ENCODE assay signal across 8 cellular contexts in genomic region chr15:63504979-63505841, GRCh38. TPM values are rescaled to one million over a fixed set of nuclear protein-coding genes. Genes with fewer than 3 reads are reported as not detected.
DNase-seq lines count a peak whose midpoint lies in the region; ATAC-seq, FAIRE-seq and TF ChIP-seq lines count a peak whose summit lies in the region.

No MANE protein-coding gene starts in this region.

- WGBS in hepatocyte (ENCODE audit: low lambda C conversion rate, missing lambda C conversion rate): 2% methylated on average over 44 of the region's 79 CpGs

- H3K9me3 Mint-ChIP-seq in CD8-positive, alpha-beta memory T cell: peaks cover 0 to 1% (median 0%) of the 10 kb centered on the region in 5 donors
- no peaks in the 10 kb centered on the region for H3K9me3 Mint-ChIP-seq in astrocyte (ENCODE audit: unreplicated experiment)
- H3K9me3 Mint-ChIP-seq in progenitor cell of endocrine pancreas (ENCODE audit: low read depth): no peaks in the 10 kb centered on the region

- H2AFZ ChIP-seq in astrocyte (ENCODE audit: low read depth, low read length): peak overlapping the region; percentile 31
- peak overlapping the region; percentile 69 for H2AFZ ChIP-seq in hepatocyte

- POLR2A ChIA-PET in CD8-positive, alpha-beta memory T cell (lab: Charles Lee): interaction anchor here (0.7 to 4.6 kb wide), 13 partner anchors 10 to 588 kb away, joined by 3 to 48 read pairs (median 10); partner anchors contain the start of gene CIAO2A

- H3K27me3 ChIP-seq in CD8-positive, alpha-beta memory T cell (ENCODE audit: insufficient read depth, low read length, poor library complexity, severe bottlenecking): no peaks in the 10 kb centered on the region
- H3K27me3 ChIP-seq in SJCRH30 (no peaks in the 10 kb centered on the region), astrocyte (ENCODE audit: insufficient read depth, low read length) (no peaks in the 10 kb centered on the region), hepatocyte (no peaks in the 10 kb centered on the region)

- peak; percentile 3 for ATAC-seq in GM19452 (IDR thresholded peaks at IDR 0.05; ENCODE audit: unreplicated experiment)

- DNase-seq in CD8-positive, alpha-beta memory T cell: peak; percentile 29 to 66 (median 50)
- peak; percentile 47 for DNase-seq in Jurkat, Clone E6-1 (ENCODE audit: low read depth, low spot score)
- peak; percentile 61 to 72 for DNase-seq in SJCRH30
- DNase-seq in astrocyte (ENCODE audit: low read depth): peak; percentile 45
- DNase-seq in hepatocyte (ENCODE audit: low spot score): peak; percentile 76
- DNase-seq in progenitor cell of endocrine pancreas (ENCODE audit: low spot score, unreplicated experiment): no peak
- no peak for DNase-seq in HuH-7.5 (ENCODE audit: low spot score)

- H4K20me1 ChIP-seq in astrocyte (ENCODE audit: insufficient read depth, low read length) (peaks cover 37% of the 10 kb centered on the region), hepatocyte (ENCODE audit: insufficient read depth, poor library complexity, severe bottlenecking) (peaks cover 43% of the 10 kb centered on the region)

- no peaks in the 10 kb centered on the region for H3K9me3 ChIP-seq in CD8-positive, alpha-beta memory T cell (ENCODE audit: low read length)
- no peaks in the 10 kb centered on the region for H3K9me3 ChIP-seq in SJCRH30 (replicated peaks)
- no peaks in the 10 kb centered on the region for H3K9me3 ChIP-seq in astrocyte (ENCODE audit: insufficient read depth, low read depth, low read length)
- no peaks in the 10 kb centered on the region for H3K9me3 ChIP-seq in hepatocyte (ENCODE audit: low read depth)

- no peak for FAIRE-seq in astrocyte (lab: Jason Lieb, UNC)

- peak overlapping the region; percentile 87 for H3K27ac ChIP-seq in CD8-positive, alpha-beta memory T cell (ENCODE audit: low read depth, low read length)
- H3K27ac ChIP-seq in SJCRH30 (peak overlapping the region; percentile 89), astrocyte (ENCODE audit: low read depth, low read length) (peak overlapping the region; percentile 91), hepatocyte (peak overlapping the region; percentile 96)

- peaks cover 0 to 14% (median under 1%) of the 10 kb centered on the region in 3 donors for H3K36me3 Mint-ChIP-seq in CD8-positive, alpha-beta memory T cell
- H3K36me3 Mint-ChIP-seq in astrocyte (ENCODE audit: low read depth, unreplicated experiment) (no peaks in the 10 kb centered on the region), progenitor cell of endocrine pancreas (ENCODE audit: insufficient read depth) (no peaks in the 10 kb centered on the region)

- H3K79me2 ChIP-seq in astrocyte (ENCODE audit: insufficient read depth, low read length): peaks cover 53% of the 10 kb centered on the region
- H3K79me2 ChIP-seq in hepatocyte: peaks cover 51% of the 10 kb centered on the region

- peak overlapping the region; percentile 92 to 99 (median 98) for H3K4me3 Mint-ChIP-seq in CD8-positive, alpha-beta memory T cell
- H3K4me3 Mint-ChIP-seq in astrocyte (ENCODE audit: unreplicated experiment) (peak overlapping the region; percentile 96), progenitor cell of endocrine pancreas (ENCODE audit: low read depth) (peak overlapping the region; percentile 81)

- no peaks in the 10 kb centered on the region for H3K36me3 ChIP-seq in CD8-positive, alpha-beta memory T cell (ENCODE audit: insufficient read depth, low read length)
- H3K36me3 ChIP-seq in SJCRH30 (no peaks in the 10 kb centered on the region), astrocyte (ENCODE audit: insufficient read depth, low read length) (no peaks in the 10 kb centered on the region), hepatocyte (replicated peaks; ENCODE audit: insufficient read depth, low read depth) (no peaks in the 10 kb centered on the region)

- peak overlapping the region; percentile 95 to 99 (median 97) for H3K27ac Mint-ChIP-seq in CD8-positive, alpha-beta memory T cell
- H3K27ac Mint-ChIP-seq in astrocyte (ENCODE audit: unreplicated experiment): peak overlapping the region; percentile 86
- peak overlapping the region; percentile 97 for H3K27ac Mint-ChIP-seq in progenitor cell of endocrine pancreas

- CTCF ChIA-PET in CD8-positive, alpha-beta memory T cell (lab: Charles Lee): interaction anchor here (0.7 to 8.3 kb wide), 20 partner anchors 9 to 107 kb away, joined by 3 to 115 read pairs (median 8); no protein-coding TSS in a partner anchor

- peak overlapping the region; percentile 93 for H3K9ac ChIP-seq in astrocyte (ENCODE audit: low read length)

- H3K4me2 ChIP-seq in astrocyte (ENCODE audit: low read length) (peak overlapping the region; percentile 89), hepatocyte (peak overlapping the region; percentile 90)

- TF ChIP-seq CTCF in astrocyte (IDR thresholded peaks at IDR 0.05; ENCODE audit: insufficient read depth, low read depth, low read length) (no peak), hepatocyte (IDR thresholded peaks at IDR 0.05; ENCODE audit: poor library complexity) (no peak), progenitor cell of endocrine pancreas (IDR thresholded peaks at IDR 0.05; ENCODE audit: unreplicated experiment) (peak; percentile 31)

- peaks cover 80% of the 10 kb centered on the region for H3K4me1 ChIP-seq in CD8-positive, alpha-beta memory T cell (ENCODE audit: insufficient read depth, low read length)
- peaks cover 11% of the 10 kb centered on the region for H3K4me1 ChIP-seq in SJCRH30
- peaks cover 50% of the 10 kb centered on the region for H3K4me1 ChIP-seq in astrocyte (ENCODE audit: insufficient read depth, low read length)
- H3K4me1 ChIP-seq in hepatocyte (ENCODE audit: insufficient read depth): peaks cover 61% of the 10 kb centered on the region

- H3K9me2 ChIP-seq in hepatocyte (replicated peaks; ENCODE audit: insufficient read depth): no peaks in the 10 kb centered on the region

- H3K27me3 Mint-ChIP-seq in CD8-positive, alpha-beta memory T cell: no peaks in the 10 kb centered on the region
- H3K27me3 Mint-ChIP-seq in astrocyte (ENCODE audit: low read depth, unreplicated experiment) (no peaks in the 10 kb centered on the region), progenitor cell of endocrine pancreas (no peaks in the 10 kb centered on the region)

- H3K4me3 ChIP-seq in CD8-positive, alpha-beta memory T cell (ENCODE audit: low read length): peak overlapping the region; percentile 90
- peak overlapping the region; percentile 85 for H3K4me3 ChIP-seq in Jurkat, Clone E6-1 (ENCODE audit: low read length)
- H3K4me3 ChIP-seq in SJCRH30 (peak overlapping the region; percentile 90), astrocyte (ENCODE audit: insufficient read depth, low read depth, low read length) (peak overlapping the region; percentile 77), hepatocyte (peak overlapping the region; percentile 79)

- H3K4me1 Mint-ChIP-seq in CD8-positive, alpha-beta memory T cell: peaks cover 78 to 81% (median 79%) of the 10 kb centered on the region in 3 donors
- peaks cover 51% of the 10 kb centered on the region for H3K4me1 Mint-ChIP-seq in astrocyte (ENCODE audit: low read depth, unreplicated experiment)
- peaks cover 58% of the 10 kb centered on the region for H3K4me1 Mint-ChIP-seq in progenitor cell of endocrine pancreas (ENCODE audit: low read depth)

RNA-seq across cellular contexts. Expression of gene USP3, which starts 0.8 kb away (rescaled TPM):
- total RNA-seq in CD8-positive, alpha-beta memory T cell: 10 to 100 TPM; 36.6 to 38.0 TPM
- 50.7 TPM for polyA plus RNA-seq in CD8-positive, alpha-beta memory T cell
- polyA plus RNA-seq in Jurkat, Clone E6-1 (2012; ENCODE audit: insufficient read depth, insufficient read length): 30.9 TPM
- 36.9 and 42.0 TPM in 2 replicates for total RNA-seq in SJCRH30 (2014; rRNA removed; shearing (Covaris generic))
- total RNA-seq in astrocyte (38.1 and 40.1 TPM in 2 replicates), hepatocyte (55.4 and 61.2 TPM in 2 replicates), progenitor cell of endocrine pancreas (77.0 and 81.2 TPM in 2 replicates)
- 25.7 and 30.5 TPM in 2 replicates for polyA plus RNA-seq in hepatocyte

Comparison
In these comparisons a context has a peak if more than half of its experiments do, and no peak if none do; other contexts are left out.
1. DNase-seq: peak in CD8-positive, alpha-beta memory T cell (5 of 5), Jurkat, Clone E6-1 (single experiment), SJCRH30 (2 of 2), astrocyte (single experiment) and hepatocyte (single experiment); none in progenitor cell of endocrine pancreas (single experiment) and HuH-7.5 (single experiment).
2. Peak in every context shown above with its lines, with median percentiles within 50 percentile points of each other: H3K27ac ChIP-seq, H3K4me3 ChIP-seq, H3K27ac Mint-ChIP-seq and H3K4me3 Mint-ChIP-seq.